1 cellular context compared by ENCODE assay signal in the genomic region with DNA sequence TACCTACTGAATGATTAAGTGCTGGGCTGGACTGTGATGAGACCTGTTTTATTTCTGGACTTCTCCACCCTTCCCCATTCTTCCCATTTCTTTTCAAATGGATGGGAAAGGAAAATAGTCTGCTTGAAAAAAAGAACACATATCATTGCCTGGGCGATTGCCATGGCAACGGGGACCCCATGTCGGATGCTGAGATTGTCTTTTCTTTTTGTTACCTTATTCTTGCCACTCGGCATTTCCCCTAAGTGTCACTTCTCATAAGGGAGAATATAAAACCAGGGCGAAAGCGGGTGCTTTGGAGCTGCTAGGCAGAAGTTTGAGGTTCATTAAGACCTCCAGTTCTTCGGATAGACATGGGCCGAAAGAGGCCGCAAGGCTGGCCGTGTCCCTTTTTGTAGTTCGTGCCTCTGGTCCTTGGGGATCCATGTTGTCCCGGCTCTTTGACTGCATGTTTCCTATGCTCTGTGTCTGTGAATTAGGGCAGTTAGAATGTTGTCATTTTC.
TF ChIP-seq lines count a peak whose summit lies in the region.

No MANE protein-coding gene starts in this region.

TF ChIP-seq in K562, 482 proteins besides CTCF, POLR2A, EP300 and RAD21:
- TF ChIP-seq RFX1 (IDR thresholded peaks at IDR 0.05) (peak; percentile 65), ERF (CRISPR knock-in tag; IDR thresholded peaks at IDR 0.05) (no peak), STAT5B (CRISPR knock-in tag; IDR thresholded peaks at IDR 0.05) (no peak), SMAD3 (CRISPR knock-in tag; conservative IDR thresholded peaks at IDR 0.05) (no peak), LEF1 (IDR thresholded peaks at IDR 0.05) (no peak), SIN3A (IDR thresholded peaks at IDR 0.05; ENCODE audit: borderline replicate concordance in 2 of 2, control insufficient read depth in 1 of 2, low read depth in 2 of 2, low read length in 2 of 2) (no peak)
